8 cellular contexts compared by ENCODE assay signal in the genomic region with DNA sequence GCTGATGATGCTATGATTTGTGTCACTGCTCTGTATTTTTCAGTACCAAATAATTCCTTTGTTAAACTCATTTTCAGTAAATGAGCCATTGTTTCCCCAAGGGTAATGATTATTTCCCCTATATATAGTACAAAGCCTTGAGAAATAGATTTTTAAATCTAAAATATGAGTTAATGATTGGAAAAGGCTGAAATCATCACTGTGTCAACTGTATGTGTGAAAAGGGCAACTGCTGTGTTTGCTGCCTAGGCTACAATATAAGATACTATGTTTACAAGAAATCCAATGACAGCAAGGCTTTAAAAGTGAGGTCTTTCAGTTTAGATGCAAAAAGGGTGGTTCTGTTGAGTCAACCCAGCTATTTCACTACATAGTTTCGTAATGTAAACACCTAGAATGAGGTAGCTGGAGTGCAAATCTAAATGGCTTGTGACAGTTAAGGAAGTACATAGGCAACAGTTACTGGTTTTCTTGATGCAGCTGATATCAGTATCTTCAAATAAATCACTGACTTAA. TPM values are rescaled to one million over a fixed set of nuclear protein-coding genes. Genes with fewer than 3 reads are reported as not detected.
A peak's percentile ranks its signal among the peaks of the same experiment; 100 is the strongest.
DNase-seq lines count a peak whose midpoint lies in the region; ATAC-seq, FAIRE-seq and TF ChIP-seq lines count a peak whose summit lies in the region.

No MANE protein-coding gene starts in this region.

- no peak overlapping the region for H3K9ac ChIP-seq in IMR-90 (ENCODE audit: low read depth, low read length)

- dilution Hi-C loops in IMR-90 (cut with HindIII; ENCODE audit: low sequenced_read_pairs, unreplicated experiment), result no loop called here

- H3K27me3 ChIP-seq in IMR-90 (ENCODE audit: control insufficient read depth, insufficient read depth, low read length), result no peaks in the 10 kb centered on the region

- peaks cover 2 to 78% of the 10 kb centered on the region in 2 experiments for H3K79me1 ChIP-seq in IMR-90 (ENCODE audit: low read depth in 1 of 2, low read length in 2 of 2)

- no peaks in the 10 kb centered on the region for H3K36me3 ChIP-seq in IMR-90 (ENCODE audit: control insufficient read depth, insufficient read depth, low read length)

- H4K91ac ChIP-seq in IMR-90 (ENCODE audit: insufficient read depth, low read depth, low read length), result no peak overlapping the region

- in situ Hi-C loops in IMR-90 (cut with MboI; ENCODE audit: low sequenced_read_pairs), result no loop called here

- H2AK5ac ChIP-seq in IMR-90 (ENCODE audit: low read depth, low read length), result no peak overlapping the region

- DNase-seq in GM12892 (ENCODE audit: insufficient read length) (no peak), IMR-90 (peak; percentile 83), epithelial cell of esophagus (ENCODE audit: low read depth) (peak; percentile 84), NCI-H146 (lab: John Stamatoyannopoulos, UW) (no peak), GOT3 (lab: John Stamatoyannopoulos, UW) (no peak)
- DNase-seq in stimulated activated CD4-positive, alpha-beta T cell treated with anti-CD3 and anti-CD28 coated beads, Interleukin-12 subunit alpha, Interleukin-12 subunit beta, amount 100 ng/mL, for 4 hours, result no peak
- no peak for DNase-seq in activated CD4-positive, CD25-positive, alpha-beta regulatory T cell treated with anti-CD3 and anti-CD28 coated beads, Interleukin-2, amount 50 U/mL, for 72 hours

- no peak overlapping the region for H2BK120ac ChIP-seq in IMR-90 (ENCODE audit: low read depth, low read length)

- no peak overlapping the region for H4K5ac ChIP-seq in IMR-90 (ENCODE audit: low read depth, low read length)

- H2AK9ac ChIP-seq in IMR-90 (replicated peaks; ENCODE audit: low read depth, low read length, poor library complexity), result no peak overlapping the region

- no CpG with 5 or more reads among the region's 1 CpG for WGBS in IMR-90 (ENCODE audit: extremely low coverage in 2 of 2, insufficient read length in 1 of 2), 2 experiments

- H3K56ac ChIP-seq in IMR-90 (ENCODE audit: extremely low read depth, insufficient read depth, low read length), result no peak overlapping the region

- H3K9me3 ChIP-seq in IMR-90 (ENCODE audit: control insufficient read depth, insufficient read depth, low read length), result no peaks in the 10 kb centered on the region

- H3K4ac ChIP-seq in IMR-90 (ENCODE audit: low read depth, low read length), result no peak overlapping the region

- no peak overlapping the region for H2BK15ac ChIP-seq in IMR-90 (ENCODE audit: low read depth, low read length)

- no peak for TF ChIP-seq POLR2A in GM12892 (IDR thresholded peaks at IDR 0.05; ENCODE audit: low read depth, low read length)
- TF ChIP-seq POLR2A in IMR-90 (IDR thresholded peaks at IDR 0.05; ENCODE audit: low read depth, low read length), result no peak

- FAIRE-seq in GM12892 (lab: Jason Lieb, UNC), result peak; percentile 89

- intact Hi-C loops in IMR-90 (cut with micrococcal nuclease), result no loop called here

- peak overlapping the region; percentile 61 for H2BK5ac ChIP-seq in IMR-90 (ENCODE audit: low read depth, low read length, poor library complexity, severe bottlenecking)

- H3K9me1 ChIP-seq in IMR-90 (ENCODE audit: insufficient read depth, low read length), result peaks cover 6% of the 10 kb centered on the region; the same call in 1 of the 2 replicates

- H4K20me1 ChIP-seq in IMR-90 (ENCODE audit: insufficient read depth, low read length), result peaks cover 62% of the 10 kb centered on the region

- no peak overlapping the region for H3K27ac ChIP-seq in IMR-90 (ENCODE audit: insufficient read depth, low read length)

- POLR2A ChIA-PET in IMR-90 (lab: Charles Lee; ENCODE audit: unreplicated experiment), result no interaction called here

- H4K8ac ChIP-seq in IMR-90 (ENCODE audit: low read depth in 2 of 2, low read length in 2 of 2), result no peak overlapping the region

- no peak overlapping the region for H2AFZ ChIP-seq in IMR-90 (replicated peaks; ENCODE audit: low read length, poor library complexity)

- H2BK20ac ChIP-seq in IMR-90 (ENCODE audit: low read depth, low read length), result no peak overlapping the region

- H3K23ac ChIP-seq in IMR-90 (ENCODE audit: low read depth, low read length), result no peak overlapping the region

- no peak overlapping the region for H3K14ac ChIP-seq in IMR-90 (replicated peaks; ENCODE audit: low read depth, low read length)

- no peak for TF ChIP-seq RAD21 in IMR-90 (IDR thresholded peaks at IDR 0.05; ENCODE audit: low read length)

- peaks cover 11% of the 10 kb centered on the region for H3K4me1 ChIP-seq in IMR-90 (ENCODE audit: control insufficient read depth, insufficient read depth, low read length)

- H3K4me3 ChIP-seq in IMR-90 (ENCODE audit: insufficient read depth, low read depth, low read length) (no peak overlapping the region), epithelial cell of esophagus (ENCODE audit: low read length) (no peak overlapping the region)

- BruUV-seq in IMR-90 (replicated peaks; lab: Mats Ljungman, UMichigan), result no TSS peak

- CTCF ChIA-PET in IMR-90 (lab: Yijun Ruan, JAX), result interaction anchor here (1.0 kb wide), 1 partner anchor 164 kb away, joined by 3 read pairs; no protein-coding TSS in a partner anchor

- H3K4me2 ChIP-seq in IMR-90 (ENCODE audit: low read depth, low read length), result peak overlapping the region; percentile 18; the same call in 1 of the 2 replicates

- peak; percentile 71 for ATAC-seq in GM21576 (IDR thresholded peaks at IDR 0.05; ENCODE audit: unreplicated experiment)
- ATAC-seq in IMR-90 (ENCODE audit: low read depth), result peak; percentile 60

- no peak overlapping the region for H3K18ac ChIP-seq in IMR-90 (ENCODE audit: low read depth, low read length)

- no peak for TF ChIP-seq CTCF in IMR-90 (conservative IDR thresholded peaks at IDR 0.05; ENCODE audit: low read depth, low read length)
- no peak for TF ChIP-seq CTCF in epithelial cell of esophagus (IDR thresholded peaks at IDR 0.05; ENCODE audit: insufficient read depth, low read depth, low read length, missing control alignments)

TF ChIP-seq in IMR-90, 13 proteins besides CTCF, POLR2A, EP300 and RAD21:
- no peak for TF ChIP-seq SMC3 (IDR thresholded peaks at IDR 0.05; ENCODE audit: low read depth, low read length)
- no peak for TF ChIP-seq MAZ (IDR thresholded peaks at IDR 0.05; ENCODE audit: borderline replicate concordance, low read depth, low read length)
- TF ChIP-seq CEBPB (IDR thresholded peaks at IDR 0.05; ENCODE audit: low read depth, low read length), result peak; percentile 78
- TF ChIP-seq MAFK (IDR thresholded peaks at IDR 0.05; ENCODE audit: low read depth, low read length), result no peak; the same call in 1 of the 2 replicates
TF ChIP-seq in IMR-90: peak in this region for 1.

RNA-seq across cellular contexts. Expression of gene NLK, which starts 15.3 kb away (rescaled TPM):
- 11.7 TPM for polyA plus RNA-seq in GM12892 (2012; ENCODE audit: missing spikeins)
- total RNA-seq in IMR-90 (2012; rRNA removed), result 23.3 and 29.2 TPM in 2 replicates
- 13.8 and 15.3 TPM in 2 replicates for polyA plus RNA-seq in IMR-90 (2012; rRNA removed)
- polyA plus RNA-seq in IMR-90 (2012; cell fraction: cytosol; rRNA removed), result 6.2 and 8.6 TPM in 2 replicates
- polyA plus RNA-seq in IMR-90 (2012; cell fraction: nucleus; rRNA removed; ENCODE audit: low replicate concordance), result 20.9 and 37.1 TPM in 2 replicates

Comparison
In these comparisons a context has a peak if more than half of its experiments do, and no peak if none do; other contexts are left out.
1. DNase-seq: peak in IMR-90 (single experiment) and epithelial cell of esophagus (single experiment); none in GM12892 (single experiment), NCI-H146 (single experiment), GOT3 (single experiment), stimulated activated CD4-positive, alpha-beta T cell treated with anti-CD3 and anti-CD28 coated beads, Interleukin-12 subunit alpha, Interleukin-12 subunit beta, amount 100 ng/mL, for 4 hours (single experiment) and activated CD4-positive, CD25-positive, alpha-beta regulatory T cell treated with anti-CD3 and anti-CD28 coated beads, Interleukin-2, amount 50 U/mL, for 72 hours (single experiment).